Comparison of ENCODE assay signal across 8 cellular contexts in the genomic region with DNA sequence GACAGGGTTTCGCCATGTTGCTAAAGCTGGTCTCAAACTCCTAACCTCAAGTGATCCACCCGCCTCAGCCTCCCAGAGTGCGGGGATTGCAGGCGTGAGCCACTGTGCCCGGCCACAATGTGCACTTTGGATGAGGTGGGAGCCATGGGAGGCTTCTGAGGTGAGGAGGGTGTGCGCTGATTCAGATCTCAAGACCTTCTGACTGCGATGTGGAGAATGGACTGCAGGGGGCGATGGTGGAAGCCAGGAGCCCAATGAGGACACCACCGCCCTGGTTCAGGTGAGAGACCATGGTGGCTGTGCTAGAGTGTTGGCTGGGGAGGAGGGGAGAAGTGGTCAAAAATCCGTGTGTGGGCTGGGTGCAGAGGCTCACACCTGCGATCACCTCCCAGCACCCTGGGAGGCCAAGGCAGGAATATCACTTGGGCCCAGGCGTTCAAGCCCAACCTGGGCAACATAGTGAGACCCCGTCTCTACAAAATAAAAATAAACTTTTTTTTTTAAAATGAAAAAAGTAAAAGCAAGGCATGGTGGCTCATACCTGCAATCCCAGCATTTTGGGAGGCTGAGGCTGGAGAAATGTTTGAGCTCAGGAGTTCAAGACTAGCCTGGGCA. TPM values are rescaled to one million over a fixed set of nuclear protein-coding genes. Genes with fewer than 3 reads are reported as not detected.
A peak's percentile ranks its signal among the peaks of the same experiment; 100 is the strongest.
DNase-seq lines count a peak whose midpoint lies in the region; ATAC-seq and TF ChIP-seq lines count a peak whose summit lies in the region.

No MANE protein-coding gene starts in this region.

- H3K27ac Mint-ChIP-seq in endothelial cell (ENCODE audit: unreplicated experiment) = no peak overlapping the region

- H3K36me3 ChIP-seq in A673 (ENCODE audit: insufficient read depth, low read length, poor library complexity, severe bottlenecking) = no peaks in the 10 kb centered on the region
- H3K36me3 ChIP-seq in H7 (replicated peaks; ENCODE audit: control insufficient read depth, insufficient read depth, low read length) = no peaks in the 10 kb centered on the region

- H3K27ac ChIP-seq in A673 (ENCODE audit: low read depth, low read length, poor library complexity, severe bottlenecking) = no peak overlapping the region

- H3K4me3 Mint-ChIP-seq in endothelial cell (ENCODE audit: unreplicated experiment) = no peak overlapping the region

- peaks cover 7% of the 10 kb centered on the region for H3K4me1 ChIP-seq in A673 (ENCODE audit: insufficient read depth, low read length, poor library complexity, severe bottlenecking)

- H3K9me3 Mint-ChIP-seq in endothelial cell (ENCODE audit: unreplicated experiment) = no peaks in the 10 kb centered on the region

- peaks cover 4% of the 10 kb centered on the region for H3K36me3 Mint-ChIP-seq in endothelial cell (ENCODE audit: low read depth, unreplicated experiment)

- ATAC-seq in HG03039 (IDR thresholded peaks at IDR 0.05; ENCODE audit: unreplicated experiment) (no peak), GM21528 (IDR thresholded peaks at IDR 0.05; ENCODE audit: low FRiP score, unreplicated experiment) (no peak), HG03565 (IDR thresholded peaks at IDR 0.05; ENCODE audit: unreplicated experiment) (no peak)

- peaks cover 5% of the 10 kb centered on the region for H3K4me1 Mint-ChIP-seq in endothelial cell (ENCODE audit: unreplicated experiment)

- intact Hi-C loops in A673 (cut with micrococcal nuclease; ENCODE audit: unreplicated experiment) = no loop called here

- H3K9me3 ChIP-seq in A673 (ENCODE audit: low read depth, low read length, poor library complexity, severe bottlenecking) = no peaks in the 10 kb centered on the region

- TF ChIP-seq CTCF in A673 (conservative IDR thresholded peaks at IDR 0.05; ENCODE audit: low read depth, low read length) (peak; percentile 63), endothelial cell (IDR thresholded peaks at IDR 0.05; ENCODE audit: unreplicated experiment) (peak; percentile 39)

- peak; percentile 54 for DNase-seq in A673 (ENCODE audit: low spot score)
- peak; percentile 78 for DNase-seq in H7
- peak; percentile 71 for DNase-seq in activated CD4-positive, CD25-positive, alpha-beta regulatory T cell treated with anti-CD3 and anti-CD28 coated beads, Interleukin-2, amount 50 U/mL, for 72 hours
- peak; percentile 61 for DNase-seq in endothelial cell (ENCODE audit: low spot score)
- DNase-seq in stimulated activated CD4-positive, alpha-beta T cell treated with anti-CD3 and anti-CD28 coated beads, Interleukin-15, amount 100 ng/mL, for 48 hours (ENCODE audit: low read depth in 2 of 2) = peak; percentile 49 to 51

- POLR2A ChIA-PET in A673 (lab: Charles Lee; ENCODE audit: low non-redundant PET) = no interaction called here

- CTCF ChIA-PET in A673 (lab: Charles Lee) = no interaction called here

- H3K27me3 ChIP-seq in A673 (replicated peaks; ENCODE audit: insufficient read depth, low read depth, low read length, poor library complexity) (no peaks in the 10 kb centered on the region), H7 (ENCODE audit: control insufficient read depth, insufficient read depth, low read length) (peaks cover 8% of the 10 kb centered on the region)

- no peak overlapping the region for H3K4me3 ChIP-seq in A673 (ENCODE audit: low read depth, low read length, poor library complexity, severe bottlenecking)
- H3K4me3 ChIP-seq in H7 (ENCODE audit: insufficient read depth, low read depth, low read length) = no peak overlapping the region

- BruUV-seq in A673 (replicated peaks; lab: Mats Ljungman, UMichigan) = no TSS peak

- peaks cover 13% of the 10 kb centered on the region for H3K27me3 Mint-ChIP-seq in endothelial cell (ENCODE audit: unreplicated experiment)

RNA-seq across cellular contexts. Expression of a gene that starts 5.6 kb away (rescaled TPM):
- total RNA-seq in A673 (2021) (13.8 and 15.9 TPM in 2 replicates), endothelial cell (ENCODE audit: unreplicated experiment) (4.8 TPM)
- 2.0 and 2.9 TPM in 2 replicates for total RNA-seq in H7 (2014; rRNA removed; shearing (Covaris generic))

RNA-seq across cellular contexts. Expression of a gene that starts 24.0 kb away (rescaled TPM):
- total RNA-seq in A673 (2021) (36.4 and 39.7 TPM in 2 replicates), endothelial cell (ENCODE audit: unreplicated experiment) (28.0 TPM)
- 10.9 and 14.0 TPM in 2 replicates for total RNA-seq in H7 (2014; rRNA removed; shearing (Covaris generic))

RNA-seq across cellular contexts. Expression of a gene that starts 29.4 kb away (rescaled TPM):
- total RNA-seq in A673 (2021) (0.92 and 1.2 TPM in 2 replicates), endothelial cell (ENCODE audit: unreplicated experiment) (0.56 TPM)
- 0.17 TPM in 1 of 2 replicates, not detected in the other for total RNA-seq in H7 (2014; rRNA removed; shearing (Covaris generic))

RNA-seq across cellular contexts. Expression of a gene that starts 49.3 kb away (rescaled TPM):
- total RNA-seq in A673 (2021) = 2.7 and 3.7 TPM in 2 replicates
- total RNA-seq in H7 (2014; rRNA removed; shearing (Covaris generic)) = 13.4 and 20.7 TPM in 2 replicates
- total RNA-seq in endothelial cell (ENCODE audit: unreplicated experiment) = 18.6 TPM

RNA-seq across cellular contexts. Expression of a gene that starts 51.7 kb away (rescaled TPM):
- total RNA-seq in A673 (2021) = 0.04 TPM in 1 of 2 replicates, not detected in the other
- 0.03 TPM in 1 of 2 replicates, not detected in the other for total RNA-seq in H7 (2014; rRNA removed; shearing (Covaris generic))
- 0.59 TPM for total RNA-seq in endothelial cell (ENCODE audit: unreplicated experiment)
